ENCODE assay signal across 1 cellular context in genomic region chr1:114075546-114076249, GRCh38.
TF ChIP-seq lines count a peak whose summit lies in the region.

No MANE protein-coding gene starts in this region.

TF ChIP-seq in HEK293, 187 proteins besides CTCF, POLR2A, EP300 and RAD21 (continued from another document and continues in another):
- TF ChIP-seq OVOL3 (tag by site-specific recombination; IDR thresholded peaks at IDR 0.05): no peak
- TF ChIP-seq, protein P1, sequence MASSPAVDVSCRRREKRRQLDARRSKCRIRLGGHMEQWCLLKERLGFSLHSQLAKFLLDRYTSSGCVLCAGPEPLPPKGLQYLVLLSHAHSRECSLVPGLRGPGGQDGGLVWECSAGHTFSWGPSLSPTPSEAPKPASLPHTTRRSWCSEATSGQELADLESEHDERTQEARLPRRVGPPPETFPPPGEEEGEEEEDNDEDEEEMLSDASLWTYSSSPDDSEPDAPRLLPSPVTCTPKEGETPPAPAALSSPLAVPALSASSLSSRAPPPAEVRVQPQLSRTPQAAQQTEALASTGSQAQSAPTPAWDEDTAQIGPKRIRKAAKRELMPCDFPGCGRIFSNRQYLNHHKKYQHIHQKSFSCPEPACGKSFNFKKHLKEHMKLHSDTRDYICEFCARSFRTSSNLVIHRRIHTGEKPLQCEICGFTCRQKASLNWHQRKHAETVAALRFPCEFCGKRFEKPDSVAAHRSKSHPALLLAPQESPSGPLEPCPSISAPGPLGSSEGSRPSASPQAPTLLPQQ (tag by site-specific recombination; IDR thresholded peaks at IDR 0.05): no peak
- TF ChIP-seq ZNF19 (tag by site-specific recombination; IDR thresholded peaks at IDR 0.05; ENCODE audit: low read depth): no peak
- TF ChIP-seq ZNF558 (tag by site-specific recombination; IDR thresholded peaks at IDR 0.05): no peak
- TF ChIP-seq GLI4 (tag by site-specific recombination; IDR thresholded peaks at IDR 0.05): no peak
- TF ChIP-seq ZNF776 (tag by site-specific recombination; IDR thresholded peaks at IDR 0.05; ENCODE audit: borderline replicate concordance): no peak
- TF ChIP-seq, protein P2, sequence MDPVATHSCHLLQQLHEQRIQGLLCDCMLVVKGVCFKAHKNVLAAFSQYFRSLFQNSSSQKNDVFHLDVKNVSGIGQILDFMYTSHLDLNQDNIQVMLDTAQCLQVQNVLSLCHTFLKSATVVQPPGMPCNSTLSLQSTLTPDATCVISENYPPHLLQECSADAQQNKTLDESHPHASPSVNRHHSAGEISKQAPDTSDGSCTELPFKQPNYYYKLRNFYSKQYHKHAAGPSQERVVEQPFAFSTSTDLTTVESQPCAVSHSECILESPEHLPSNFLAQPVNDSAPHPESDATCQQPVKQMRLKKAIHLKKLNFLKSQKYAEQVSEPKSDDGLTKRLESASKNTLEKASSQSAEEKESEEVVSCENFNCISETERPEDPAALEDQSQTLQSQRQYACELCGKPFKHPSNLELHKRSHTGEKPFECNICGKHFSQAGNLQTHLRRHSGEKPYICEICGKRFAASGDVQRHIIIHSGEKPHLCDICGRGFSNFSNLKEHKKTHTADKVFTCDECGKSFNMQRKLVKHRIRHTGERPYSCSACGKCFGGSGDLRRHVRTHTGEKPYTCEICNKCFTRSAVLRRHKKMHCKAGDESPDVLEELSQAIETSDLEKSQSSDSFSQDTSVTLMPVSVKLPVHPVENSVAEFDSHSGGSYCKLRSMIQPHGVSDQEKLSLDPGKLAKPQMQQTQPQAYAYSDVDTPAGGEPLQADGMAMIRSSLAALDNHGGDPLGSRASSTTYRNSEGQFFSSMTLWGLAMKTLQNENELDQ (tag by site-specific recombination; IDR thresholded peaks at IDR 0.05; ENCODE audit: low read depth): no peak
- TF ChIP-seq ZNF624 (tag by site-specific recombination; IDR thresholded peaks at IDR 0.05): no peak
- TF ChIP-seq ZNF37A (tag by site-specific recombination; IDR thresholded peaks at IDR 0.05): no peak
- no peak for TF ChIP-seq ZNF16 (tag by site-specific recombination; IDR thresholded peaks at IDR 0.05; ENCODE audit: low read depth)
- no peak for TF ChIP-seq ZNF169 (tag by site-specific recombination; IDR thresholded peaks at IDR 0.05)
- TF ChIP-seq ZNF324 (tag by site-specific recombination; IDR thresholded peaks at IDR 0.05): no peak
- TF ChIP-seq ZNF24 (tag by site-specific recombination; IDR thresholded peaks at IDR 0.05): peak; percentile 57; the same call in 1 of the 2 replicates
- no peak for TF ChIP-seq ZNF555 (tag by site-specific recombination; conservative IDR thresholded peaks at IDR 0.05)
- TF ChIP-seq BCL11B (tag by site-specific recombination; IDR thresholded peaks at IDR 0.05; ENCODE audit: low read depth): peak; percentile 79; the same call in 1 of the 2 replicates
- TF ChIP-seq ZNF280C (tag by site-specific recombination; IDR thresholded peaks at IDR 0.05): no peak
- no peak for TF ChIP-seq ZFP41 (tag by site-specific recombination; IDR thresholded peaks at IDR 0.05; ENCODE audit: borderline replicate concordance)
- TF ChIP-seq, protein P3, sequence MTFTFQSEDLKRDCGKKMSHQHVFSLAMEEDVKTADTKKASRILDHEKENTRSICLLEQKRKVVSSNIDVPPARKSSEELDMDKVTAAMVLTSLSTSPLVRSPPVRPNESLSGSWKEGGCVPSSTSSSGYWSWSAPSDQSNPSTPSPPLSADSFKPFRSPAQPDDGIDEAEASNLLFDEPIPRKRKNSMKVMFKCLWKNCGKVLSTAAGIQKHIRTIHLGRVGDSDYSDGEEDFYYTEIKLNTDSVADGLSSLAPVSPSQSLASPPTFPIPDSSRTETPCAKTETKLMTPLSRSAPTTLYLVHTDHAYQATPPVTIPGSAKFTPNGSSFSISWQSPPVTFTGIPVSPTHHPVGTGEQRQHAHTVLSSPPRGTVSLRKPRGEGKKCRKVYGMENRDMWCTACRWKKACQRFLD (tag by site-specific recombination; IDR thresholded peaks at IDR 0.05): no peak
- no peak for TF ChIP-seq PBX3 (CRISPR knock-in tag; IDR thresholded peaks at IDR 0.05)
- TF ChIP-seq KLF1 (tag by site-specific recombination; IDR thresholded peaks at IDR 0.05): no peak
- TF ChIP-seq, protein P4, sequence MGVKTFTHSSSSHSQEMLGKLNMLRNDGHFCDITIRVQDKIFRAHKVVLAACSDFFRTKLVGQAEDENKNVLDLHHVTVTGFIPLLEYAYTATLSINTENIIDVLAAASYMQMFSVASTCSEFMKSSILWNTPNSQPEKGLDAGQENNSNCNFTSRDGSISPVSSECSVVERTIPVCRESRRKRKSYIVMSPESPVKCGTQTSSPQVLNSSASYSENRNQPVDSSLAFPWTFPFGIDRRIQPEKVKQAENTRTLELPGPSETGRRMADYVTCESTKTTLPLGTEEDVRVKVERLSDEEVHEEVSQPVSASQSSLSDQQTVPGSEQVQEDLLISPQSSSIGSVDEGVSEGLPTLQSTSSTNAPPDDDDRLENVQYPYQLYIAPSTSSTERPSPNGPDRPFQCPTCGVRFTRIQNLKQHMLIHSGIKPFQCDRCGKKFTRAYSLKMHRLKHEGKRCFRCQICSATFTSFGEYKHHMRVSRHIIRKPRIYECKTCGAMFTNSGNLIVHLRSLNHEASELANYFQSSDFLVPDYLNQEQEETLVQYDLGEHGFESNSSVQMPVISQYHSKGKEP (tag by site-specific recombination; IDR thresholded peaks at IDR 0.05): no peak
- TF ChIP-seq ZNF843 (tag by site-specific recombination; IDR thresholded peaks at IDR 0.05): peak; percentile 76; the same call in 1 of the 2 replicates
- no peak for TF ChIP-seq ZNF510 (tag by site-specific recombination; IDR thresholded peaks at IDR 0.05; ENCODE audit: insufficient replicate concordance)
- no peak for TF ChIP-seq ZNF785 (tag by site-specific recombination; IDR thresholded peaks at IDR 0.05)
- TF ChIP-seq ZNF184 (tag by site-specific recombination; IDR thresholded peaks at IDR 0.05): no peak
- no peak for TF ChIP-seq ZFHX2 (tag by site-specific recombination; conservative IDR thresholded peaks at IDR 0.05)
- no peak for TF ChIP-seq ZNF660 (tag by site-specific recombination; IDR thresholded peaks at IDR 0.05)
- no peak for TF ChIP-seq ZNF23 (tag by site-specific recombination; IDR thresholded peaks at IDR 0.05; ENCODE audit: borderline replicate concordance)
- no peak for TF ChIP-seq ZNF626 (tag by site-specific recombination; IDR thresholded peaks at IDR 0.05)
- peak; percentile 83 for TF ChIP-seq PRDM4 (tag by site-specific recombination; IDR thresholded peaks at IDR 0.05)
- TF ChIP-seq ZSCAN23 (tag by site-specific recombination; IDR thresholded peaks at IDR 0.05): no peak
- TF ChIP-seq ZNF394 (tag by site-specific recombination; IDR thresholded peaks at IDR 0.05; ENCODE audit: borderline replicate concordance): no peak
- TF ChIP-seq ZNF266 (tag by site-specific recombination; IDR thresholded peaks at IDR 0.05; ENCODE audit: low read depth): no peak
- no peak for TF ChIP-seq ZNF701 (tag by site-specific recombination; IDR thresholded peaks at IDR 0.05)
- TF ChIP-seq ZNF837 (tag by site-specific recombination; IDR thresholded peaks at IDR 0.05): no peak
- TF ChIP-seq ZNF362 (tag by site-specific recombination; IDR thresholded peaks at IDR 0.05): no peak
- TF ChIP-seq ZEB2 (tag by site-specific recombination; IDR thresholded peaks at IDR 0.05): peak; percentile 53
- no peak for TF ChIP-seq ZNF488 (tag by site-specific recombination; IDR thresholded peaks at IDR 0.05)
- no peak for TF ChIP-seq GLIS2 (tag by site-specific recombination; IDR thresholded peaks at IDR 0.05)
- no peak for TF ChIP-seq ZNF48 (tag by site-specific recombination; IDR thresholded peaks at IDR 0.05)
- peak; percentile 97 for TF ChIP-seq WT1 (tag by site-specific recombination; IDR thresholded peaks at IDR 0.05)
- TF ChIP-seq SP3 (tag by site-specific recombination; IDR thresholded peaks at IDR 0.05): no peak
- no peak for TF ChIP-seq KLF10 (tag by site-specific recombination; IDR thresholded peaks at IDR 0.05)
- no peak for TF ChIP-seq ZNF423 (tag by site-specific recombination; IDR thresholded peaks at IDR 0.05)
- TF ChIP-seq SP7 (tag by site-specific recombination; IDR thresholded peaks at IDR 0.05): peak; percentile 97
- no peak for TF ChIP-seq ZNF664 (tag by site-specific recombination; IDR thresholded peaks at IDR 0.05)
- TF ChIP-seq ZNF529 (tag by site-specific recombination; IDR thresholded peaks at IDR 0.05; ENCODE audit: insufficient replicate concordance): no peak
- no peak for TF ChIP-seq KLF7 (tag by site-specific recombination; IDR thresholded peaks at IDR 0.05; ENCODE audit: borderline replicate concordance)
- no peak for TF ChIP-seq ZSCAN5A (tag by site-specific recombination; IDR thresholded peaks at IDR 0.05)
- no peak for TF ChIP-seq ZNF433 (tag by site-specific recombination; IDR thresholded peaks at IDR 0.05; ENCODE audit: low read depth)
- no peak for TF ChIP-seq ZNF10 (tag by site-specific recombination; IDR thresholded peaks at IDR 0.05)
- TF ChIP-seq ZNF248 (tag by site-specific recombination; IDR thresholded peaks at IDR 0.05): no peak
- TF ChIP-seq ZNF202 (tag by site-specific recombination; IDR thresholded peaks at IDR 0.05; ENCODE audit: borderline replicate concordance): no peak
- TF ChIP-seq OSR2 (tag by site-specific recombination; IDR thresholded peaks at IDR 0.05): peak; percentile 87
- TF ChIP-seq ZNF302 (tag by site-specific recombination; IDR thresholded peaks at IDR 0.05; ENCODE audit: low read depth): no peak
- TF ChIP-seq MYNN (tag by site-specific recombination; IDR thresholded peaks at IDR 0.05; ENCODE audit: borderline replicate concordance): no peak
- TF ChIP-seq ZNF707 (tag by site-specific recombination; IDR thresholded peaks at IDR 0.05): no peak
- no peak for TF ChIP-seq ZNF341 (tag by site-specific recombination; IDR thresholded peaks at IDR 0.05; ENCODE audit: low read depth)
- no peak for TF ChIP-seq ZNF521 (tag by site-specific recombination; IDR thresholded peaks at IDR 0.05)
- TF ChIP-seq ZNF677 (tag by site-specific recombination; IDR thresholded peaks at IDR 0.05): no peak
